In the genomic region with DNA sequence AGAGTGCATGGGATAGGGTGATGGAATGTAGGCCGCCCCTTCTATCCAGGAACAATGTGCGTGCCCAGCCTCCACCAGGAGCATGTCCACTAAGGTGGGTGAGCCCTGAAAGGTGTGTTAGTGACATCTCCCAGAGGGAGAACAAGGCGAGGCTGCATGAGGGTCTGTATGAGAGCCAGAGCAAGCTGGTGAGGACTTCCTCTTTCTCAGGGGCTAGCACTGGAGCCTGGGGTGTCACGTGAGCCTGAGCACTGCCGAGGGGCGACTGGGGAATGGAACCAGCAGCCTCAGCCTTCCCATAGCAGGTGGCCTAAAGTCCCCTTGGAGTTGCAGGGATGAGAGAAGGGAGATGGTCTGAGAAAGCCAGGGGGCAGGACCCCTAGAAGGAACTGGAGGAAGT, we compare ENCODE assay signal across 25 cellular contexts.
"Had no signal": no experiment of that assay in that cellular context is flagged by ENCODE, and none has a peak within 500 bp of the region (broad histone marks: within the 10 kb centered on the region; RNA-seq: fewer than 3 reads in every experiment).

No MANE protein-coding gene starts in this region.

- H3K27ac Mint-ChIP-seq: activated CD8-positive, alpha-beta T cell treated with anti-CD3 and anti-CD28 coated beads for 36 hours; activated naive CD8-positive, alpha-beta T cell treated with anti-CD3 and anti-CD28 coated beads, Interleukin-2, amount 10 ng/mL, durations not matched to agents 7 days and 5 days had no signal

- H3K27me3 ChIP-seq: adrenal gland, colonic mucosa, Peyer's patch, SJCRH30 had no signal

- H3K4me3 Mint-ChIP-seq: activated CD8-positive, alpha-beta T cell treated with anti-CD3 and anti-CD28 coated beads for 36 hours; activated naive CD8-positive, alpha-beta T cell treated with anti-CD3 and anti-CD28 coated beads, Interleukin-2, amount 10 ng/mL, durations not matched to agents 7 days and 5 days had no signal

- H3K4me2 ChIP-seq: SK-N-SH had no signal

- H3K36me3 Mint-ChIP-seq: activated naive CD8-positive, alpha-beta T cell treated with anti-CD3 and anti-CD28 coated beads, Interleukin-2, amount 10 ng/mL, durations not matched to agents 7 days and 5 days had no signal

- H3K4me1 ChIP-seq: adrenal gland, breast epithelium, colonic mucosa, Peyer's patch, SJCRH30 had no signal

- H3K9ac ChIP-seq: SK-N-SH had no signal

- ATAC-seq: activated CD4-positive, CD25-positive, alpha-beta regulatory T cell treated with anti-CD3 and anti-CD28 coated beads, Interleukin-2, amount 50 U/mL, for 24 hours; activated CD8-positive, alpha-beta T cell treated with anti-CD3 and anti-CD28 coated beads for 36 hours had no signal

- H3K4me3 ChIP-seq: adrenal gland, breast epithelium, colonic mucosa, Peyer's patch, SJCRH30 had no signal

- H3K27ac ChIP-seq: adrenal gland, breast epithelium, colonic mucosa, Peyer's patch, RWPE1, SJCRH30 had no signal

- DNase-seq: activated CD4-positive, alpha-beta T cell treated with anti-CD3 and anti-CD28 coated beads for 4 hours; activated CD8-positive, alpha-beta memory T cell treated with anti-CD3 and anti-CD28 coated beads, Interleukin-2, amount 50 U/mL, for 4 hours; activated CD8-positive, alpha-beta T cell treated with anti-CD3 and anti-CD28 coated beads for 36 hours; activated naive CD4-positive, alpha-beta T cell treated with anti-CD3 and anti-CD28 coated beads, Interleukin-2, amount 50 U/mL, for 16 hours; activated naive CD8-positive, alpha-beta T cell treated with anti-CD3 and anti-CD28 coated beads, Interleukin-2, amount 10 ng/mL, durations not matched to agents 7 days and 5 days; adrenal gland; anterior cingulate cortex; caudate nucleus; colonic mucosa; MV-4-11; NCI-H1105 treated with DMSO at 0.1 percent for 48 hours; NCI-H1436 treated with DMSO at 0.1 percent for 48 hours; NCI-H187 treated with DMSO at 0.1 percent for 48 hours; NCI-H345; NCI-H510A; NCI-H526 treated with DMSO at 0.1 percent for 48 hours; NCI-H82; Peyer's patch; Right ventricle myocardium superior; SJCRH30; SK-N-SH; SW 1271 had no signal

- H3K9me3 ChIP-seq: adrenal gland, colonic mucosa, Peyer's patch, SJCRH30 had no signal

- H3K36me3 ChIP-seq: adrenal gland, breast epithelium, colonic mucosa, Peyer's patch, SJCRH30 had no signal
